8 cellular contexts compared by ENCODE assay signal in the genomic region with DNA sequence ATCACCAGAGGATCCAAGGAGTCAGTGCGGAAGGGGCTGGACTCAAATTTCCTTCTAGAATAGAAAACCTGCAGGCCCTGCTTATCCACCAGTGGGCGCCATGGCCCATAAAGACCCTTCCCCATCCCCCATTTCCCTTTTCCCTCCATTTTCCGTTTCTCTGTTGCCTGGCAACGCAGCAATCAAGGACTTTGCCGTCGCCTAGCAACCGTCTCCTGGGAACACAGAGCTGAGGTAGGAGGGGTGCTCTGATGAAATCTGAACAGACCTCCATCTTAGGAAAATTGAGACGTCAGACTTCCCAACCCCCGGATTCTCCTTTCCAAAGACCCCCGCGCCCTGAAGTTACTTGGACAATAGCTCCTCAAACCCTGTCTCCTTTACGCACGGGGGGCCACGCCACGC. TPM values are rescaled to one million over a fixed set of nuclear protein-coding genes. Genes with fewer than 3 reads are reported as not detected.
DNase-seq lines count a peak whose midpoint lies in the region; ATAC-seq and TF ChIP-seq lines count a peak whose summit lies in the region.

No MANE protein-coding gene starts in this region.

- peak overlapping the region; percentile 86 to 97 for H3K4me3 Mint-ChIP-seq in stimulated activated naive B cell treated with anti-CD40 and anti-IgM and Interleukin-4, amounts not matched to agents 10 μg/mL and 1 μg/mL and 100 μg/mL, for 72 hours

- no peaks in the 10 kb centered on the region for H3K9me3 Mint-ChIP-seq in stimulated activated naive B cell treated with anti-CD40 and anti-IgM and Interleukin-4, amounts not matched to agents 10 μg/mL and 1 μg/mL and 100 μg/mL, for 72 hours

- peaks cover 45 to 51% of the 10 kb centered on the region in 2 donors for H3K4me1 Mint-ChIP-seq in stimulated activated naive B cell treated with anti-CD40 and anti-IgM and Interleukin-4, amounts not matched to agents 10 μg/mL and 1 μg/mL and 100 μg/mL, for 72 hours

- peak; percentile 8 to 12 for ATAC-seq in stimulated activated naive B cell treated with anti-CD40 and anti-IgM and Interleukin-4, amounts not matched to agents 10 μg/mL and 1 μg/mL and 100 μg/mL, for 72 hours (replicated peaks)

- in situ Hi-C loops in SK-MEL-5 (cut with HindIII; ENCODE audit: low pct_unique_long_range_greater_than_20kb, low sequenced_read_pairs): no loop called here

- H3K4me3 ChIP-seq in choroid plexus epithelial cell (ENCODE audit: low read depth, low read length): peak overlapping the region; percentile 59

- no peaks in the 10 kb centered on the region for H3K36me3 Mint-ChIP-seq in stimulated activated naive B cell treated with anti-CD40 and anti-IgM and Interleukin-4, amounts not matched to agents 10 μg/mL and 1 μg/mL and 100 μg/mL, for 72 hours

- H3K27ac Mint-ChIP-seq in stimulated activated naive B cell treated with anti-CD40 and anti-IgM and Interleukin-4, amounts not matched to agents 10 μg/mL and 1 μg/mL and 100 μg/mL, for 72 hours: peak overlapping the region; percentile 97

- H3K27ac ChIP-seq in 22Rv1: peak overlapping the region; percentile 65; the same call in 1 of the 2 replicates

- peak; percentile 35 for TF ChIP-seq CTCF in 22Rv1 (IDR thresholded peaks at IDR 0.05)
- TF ChIP-seq CTCF in choroid plexus epithelial cell (conservative IDR thresholded peaks at IDR 0.05; ENCODE audit: low read depth, low read length): peak; percentile 74

- DNase-seq in GDM1 (lab: John Stamatoyannopoulos, UW): peak; percentile 68
- DNase-seq in NCI-H1092 (lab: John Stamatoyannopoulos, UW): peak; percentile 92
- peak; percentile 89 for DNase-seq in SK-MEL-5 (ENCODE audit: low read depth, low spot score)
- DNase-seq in choroid plexus epithelial cell (ENCODE audit: low read depth): peak; percentile 89
- peak; percentile 74 for DNase-seq in kidney tubule cell (ENCODE audit: low spot score)
- no peak for DNase-seq in stimulated activated naive B cell treated with anti-CD40 and anti-IgM and Interleukin-4, amounts not matched to agents 10 μg/mL and 1 μg/mL and 100 μg/mL, for 72 hours
- DNase-seq in OCI-M2 (lab: John Stamatoyannopoulos, UW; ENCODE audit: unreplicated experiment): no peak

- peaks cover 0 to 24% of the 10 kb centered on the region in 2 donors for H3K27me3 Mint-ChIP-seq in stimulated activated naive B cell treated with anti-CD40 and anti-IgM and Interleukin-4, amounts not matched to agents 10 μg/mL and 1 μg/mL and 100 μg/mL, for 72 hours

RNA-seq across cellular contexts. Expression of gene DLG4, which starts 5.7 kb away (rescaled TPM):
- total RNA-seq in SK-MEL-5 (2014; rRNA removed; shearing (Covaris generic)): 3.7 and 3.9 TPM in 2 replicates
- polyA plus RNA-seq in SK-MEL-5 (2015; cell fraction: cytosol; rRNA removed): 5.0 and 9.0 TPM in 2 replicates
- polyA plus RNA-seq in SK-MEL-5 (2015; cell fraction: nucleus; rRNA removed): 20.1 and 25.9 TPM in 2 replicates

RNA-seq across cellular contexts. Expression of gene ACADVL, which starts 5.8 kb away (rescaled TPM):
- total RNA-seq in SK-MEL-5 (2014; rRNA removed; shearing (Covaris generic)): 123 and 148 TPM in 2 replicates
- 149 and 184 TPM in 2 replicates for polyA plus RNA-seq in SK-MEL-5 (2015; cell fraction: cytosol; rRNA removed)
- polyA plus RNA-seq in SK-MEL-5 (2015; cell fraction: nucleus; rRNA removed): 1,839 and 2,323 TPM in 2 replicates

RNA-seq across cellular contexts. Expression of gene DVL2, which starts 20.4 kb away (rescaled TPM):
- total RNA-seq in SK-MEL-5 (2014; rRNA removed; shearing (Covaris generic)): 86.9 and 91.5 TPM in 2 replicates
- 57.4 and 71.1 TPM in 2 replicates for polyA plus RNA-seq in SK-MEL-5 (2015; cell fraction: cytosol; rRNA removed)
- polyA plus RNA-seq in SK-MEL-5 (2015; cell fraction: nucleus; rRNA removed): 141 and 181 TPM in 2 replicates

RNA-seq across cellular contexts. Expression of gene PHF23, which starts 25.4 kb away (rescaled TPM):
- total RNA-seq in SK-MEL-5 (2014; rRNA removed; shearing (Covaris generic)): 69.0 and 81.3 TPM in 2 replicates
- polyA plus RNA-seq in SK-MEL-5 (2015; cell fraction: cytosol; rRNA removed): 73.5 and 76.9 TPM in 2 replicates
- polyA plus RNA-seq in SK-MEL-5 (2015; cell fraction: nucleus; rRNA removed): 31.9 and 70.5 TPM in 2 replicates

RNA-seq across cellular contexts. Expression of gene GABARAP, which starts 28.4 kb away (rescaled TPM):
- 237 and 305 TPM in 2 replicates for total RNA-seq in SK-MEL-5 (2014; rRNA removed; shearing (Covaris generic))
- 760 and 1,106 TPM in 2 replicates for polyA plus RNA-seq in SK-MEL-5 (2015; cell fraction: cytosol; rRNA removed)
- polyA plus RNA-seq in SK-MEL-5 (2015; cell fraction: nucleus; rRNA removed): 108 and 115 TPM in 2 replicates

Comparison
In these comparisons a context has a peak if more than half of its experiments do, and no peak if none do; other contexts are left out.
1. DNase-seq: peak in GDM1 (single experiment), NCI-H1092 (single experiment), SK-MEL-5 (single experiment), choroid plexus epithelial cell (single experiment) and kidney tubule cell (single experiment); none in stimulated activated naive B cell treated with anti-CD40 and anti-IgM and Interleukin-4, amounts not matched to agents 10 μg/mL and 1 μg/mL and 100 μg/mL, for 72 hours (single experiment) and OCI-M2 (single experiment).